15 cellular contexts compared by ENCODE assay signal in genomic region chr2:199581504-199581903, GRCh38.
DNase-seq lines count a peak whose midpoint lies in the region; ATAC-seq and TF ChIP-seq lines count a peak whose summit lies in the region.
"Had no signal": no experiment of that assay in that cellular context is flagged by ENCODE, and none has a peak within 500 bp of the region (broad histone marks: within the 10 kb centered on the region; RNA-seq: fewer than 3 reads in every experiment).

No MANE protein-coding gene starts in this region.

- TF ChIP-seq RAD21 in liver (IDR thresholded peaks at IDR 0.05): no peak

- WGBS in liver: 49% methylated on average over 6 of the region's 6 CpGs
- WGBS in smooth muscle cell (ENCODE audit: low lambda C conversion rate): 37% methylated on average over 6 of the region's 6 CpGs

- H2AFZ ChIP-seq in KMS-11 (ENCODE audit: low read depth) (no peak overlapping the region), smooth muscle cell (ENCODE audit: low read depth) (peak overlapping the region; percentile 93)

- H3K4me3 ChIP-seq in KMS-11 (IDR thresholded peaks at IDR 0.05; ENCODE audit: insufficient read depth, low read depth, low read length): no peak overlapping the region
- peak overlapping the region; percentile 19 for H3K4me3 ChIP-seq in astrocyte of the cerebellum (ENCODE audit: low read depth, low read length)
- H3K4me3 ChIP-seq in liver (ENCODE audit: low read depth in 1 of 3, low read length in 3 of 3): peak overlapping the region in 2 of 3 donors; percentile 46 to 48
- H3K4me3 ChIP-seq in smooth muscle cell: peak overlapping the region; percentile 48
- H3K4me3 ChIP-seq: colonic mucosa, testis had no signal

- TF ChIP-seq CTCF in KMS-11 (conservative IDR thresholded peaks at IDR 0.05; ENCODE audit: low read depth, low read length) (no peak), astrocyte of the cerebellum (IDR thresholded peaks at IDR 0.05; ENCODE audit: low read depth, low read length, missing control alignments) (no peak), liver (IDR thresholded peaks at IDR 0.05; ENCODE audit: low read depth, low read length, missing input control) (no peak), smooth muscle cell (IDR thresholded peaks at IDR 0.05; ENCODE audit: borderline replicate concordance, insufficient read depth, poor library complexity, severe bottlenecking) (no peak)

- no peaks in the 10 kb centered on the region for H3K27me3 ChIP-seq in KMS-11 (ENCODE audit: insufficient read depth, low read depth)
- no peaks in the 10 kb centered on the region for H3K27me3 ChIP-seq in liver (ENCODE audit: control insufficient read depth in 4 of 4, insufficient read depth in 4 of 4, low read length in 3 of 4)
- H3K27me3 ChIP-seq in smooth muscle cell (ENCODE audit: low read depth): no peaks in the 10 kb centered on the region
- H3K27me3 ChIP-seq: colonic mucosa, testis had no signal

- H3K9me3 ChIP-seq in liver (ENCODE audit: control insufficient read depth in 4 of 4, low read length in 3 of 4): no peaks in the 10 kb centered on the region
- H3K9me3 ChIP-seq in smooth muscle cell (replicated peaks; ENCODE audit: low read depth): no peaks in the 10 kb centered on the region
- H3K9me3 ChIP-seq: colonic mucosa, testis had no signal

- no peaks in the 10 kb centered on the region for H3K36me3 ChIP-seq in KMS-11 (ENCODE audit: insufficient read depth)
- H3K36me3 ChIP-seq in liver (ENCODE audit: control insufficient read depth in 4 of 4, insufficient read depth in 3 of 4, low read depth in 1 of 4, low read length in 3 of 4): no peaks in the 10 kb centered on the region
- no peaks in the 10 kb centered on the region for H3K36me3 ChIP-seq in smooth muscle cell (ENCODE audit: low read depth)
- H3K36me3 ChIP-seq: colonic mucosa had no signal

- H3K79me2 ChIP-seq in KMS-11 (ENCODE audit: insufficient read depth, low read depth) (no peaks in the 10 kb centered on the region), smooth muscle cell (ENCODE audit: low read depth) (no peaks in the 10 kb centered on the region)

- DNase-seq in astrocyte of the cerebellum (ENCODE audit: low read depth) (no peak), smooth muscle cell (lab: John Stamatoyannopoulos, UW; ENCODE audit: unreplicated experiment) (no peak), iPS-NIHi7 (ENCODE audit: extremely low spot score) (no peak), NCI-H2196 treated with DMSO at 0.1 percent for 48 hours (lab: John Stamatoyannopoulos, UW; ENCODE audit: unreplicated experiment) (no peak), dermis blood vessel endothelial cell (no peak)
- DNase-seq: activated CD4-positive, alpha-beta T cell treated with anti-CD3 and anti-CD28 coated beads for 4 hours; activated gamma-delta T cell treated with Interleukin-2 at 50 U/mL for 16 hours; colonic mucosa; DMS 273 treated with DMSO at 0.1 percent for 48 hours; naive thymus-derived CD8-positive, alpha-beta T cell; SHP77; testis had no signal

- no peak overlapping the region for H3K27ac ChIP-seq in KMS-11
- no peak overlapping the region for H3K27ac ChIP-seq in liver (ENCODE audit: low read depth in 1 of 2, low read length in 2 of 2)
- peak overlapping the region; percentile 8 for H3K27ac ChIP-seq in smooth muscle cell (ENCODE audit: low read depth)
- H3K27ac ChIP-seq: colonic mucosa, testis had no signal

- ATAC-seq in HG03469 (IDR thresholded peaks at IDR 0.05; ENCODE audit: unreplicated experiment): no peak
- ATAC-seq: naive thymus-derived CD8-positive, alpha-beta T cell had no signal

- H3K4me1 ChIP-seq in KMS-11 (ENCODE audit: low read depth, poor library complexity, severe bottlenecking) (peaks cover 59% of the 10 kb centered on the region), liver (ENCODE audit: control insufficient read depth in 4 of 4, insufficient read depth in 4 of 4, low read length in 3 of 4) (peaks cover 0 to 3% (median 0%) of the 10 kb centered on the region in 4 donors), smooth muscle cell (ENCODE audit: low read depth) (peaks cover 23% of the 10 kb centered on the region)
- H3K4me1 ChIP-seq: colonic mucosa, testis had no signal

- no peak overlapping the region for H3K9ac ChIP-seq in KMS-11
- H3K9ac ChIP-seq in liver (ENCODE audit: low read depth in 1 of 2, low read length in 2 of 2): no peak overlapping the region
- H3K9ac ChIP-seq in smooth muscle cell (ENCODE audit: low read depth): peak overlapping the region; percentile 43

- no peaks in the 10 kb centered on the region for H3F3A ChIP-seq in smooth muscle cell (ENCODE audit: low read depth)

- in situ Hi-C loops in astrocyte of the cerebellum (cut with HindIII; ENCODE audit: low sequenced_read_pairs): no loop called here

- H4K20me1 ChIP-seq in KMS-11 (ENCODE audit: insufficient read depth) (no peaks in the 10 kb centered on the region), smooth muscle cell (ENCODE audit: low read depth) (no peaks in the 10 kb centered on the region)

- peak overlapping the region; percentile 98; the same call in 1 of the 2 replicates for H3K4me2 ChIP-seq in KMS-11
- H3K4me2 ChIP-seq in smooth muscle cell: peak overlapping the region; percentile 87

TF ChIP-seq in liver, 16 proteins besides CTCF, POLR2A, EP300 and RAD21:
- TF ChIP-seq MAX (IDR thresholded peaks at IDR 0.05) (no peak), SP1 (IDR thresholded peaks at IDR 0.05) (no peak), RXRA (IDR thresholded peaks at IDR 0.05) (no peak), FOXA2 (IDR thresholded peaks at IDR 0.05) (no peak), HNF4G (IDR thresholded peaks at IDR 0.05) (no peak), HNF4A (conservative IDR thresholded peaks at IDR 0.05) (no peak), NR2F2 (IDR thresholded peaks at IDR 0.05) (no peak), EGR1 (IDR thresholded peaks at IDR 0.05; ENCODE audit: low read depth in 2 of 2) (no peak), GABPA (IDR thresholded peaks at IDR 0.05 in 1 of 2, conservative IDR thresholded peaks at IDR 0.05 in 1 of 2) (no peak), FOXA1 (IDR thresholded peaks at IDR 0.05) (no peak), ZBTB33 (IDR thresholded peaks at IDR 0.05) (no peak), ATF3 (IDR thresholded peaks at IDR 0.05) (no peak), TAF1 (conservative IDR thresholded peaks at IDR 0.05) (no peak), JUND (IDR thresholded peaks at IDR 0.05) (no peak), YY1 (IDR thresholded peaks at IDR 0.05) (no peak), REST (IDR thresholded peaks at IDR 0.05) (no peak)
